ENCODE assay signal across 12 cellular contexts in the genomic region with DNA sequence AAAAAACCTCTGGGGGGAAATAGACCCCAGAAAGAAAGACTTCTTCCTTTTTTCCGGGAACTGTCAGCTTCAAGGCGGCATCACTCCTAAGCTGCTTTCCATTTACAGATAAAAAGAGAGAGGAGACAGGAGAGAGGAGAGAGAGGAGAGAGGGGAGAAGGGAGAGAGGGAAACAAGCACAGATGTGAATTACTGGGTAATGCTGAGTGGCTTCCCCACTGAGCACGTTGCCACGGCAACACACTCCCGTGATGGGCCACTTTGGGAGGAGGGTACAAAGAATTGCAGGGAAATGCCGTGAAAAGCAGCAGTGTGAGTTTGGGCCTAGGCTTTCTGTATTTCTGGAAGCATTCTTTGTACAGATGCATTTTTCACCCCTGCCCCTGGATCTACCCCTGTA.
DNase-seq lines count a peak whose midpoint lies in the region; ATAC-seq and TF ChIP-seq lines count a peak whose summit lies in the region.
"Had no signal": no experiment of that assay in that cellular context is flagged by ENCODE, and none has a peak within 500 bp of the region (broad histone marks: within the 10 kb centered on the region; RNA-seq: fewer than 3 reads in every experiment).

No MANE protein-coding gene starts in this region.

- TF ChIP-seq POLR2A in testis (IDR thresholded peaks at IDR 0.05) = no peak

- no peaks in the 10 kb centered on the region for H3K27me3 Mint-ChIP-seq in progenitor cell of endocrine pancreas

- 83 to 86% methylated on average over 6 of the region's 6 CpGs for WGBS in testis, 2 donors

- H3K4me3 ChIP-seq in choroid plexus epithelial cell (ENCODE audit: low read depth, low read length) (no peak overlapping the region), testis (no peak overlapping the region)
- H3K4me3 ChIP-seq: tibial artery had no signal

- H3K27ac Mint-ChIP-seq in progenitor cell of endocrine pancreas = peak overlapping the region; percentile 62

- TF ChIP-seq CTCF in choroid plexus epithelial cell (conservative IDR thresholded peaks at IDR 0.05; ENCODE audit: low read depth, low read length) (no peak), progenitor cell of endocrine pancreas (IDR thresholded peaks at IDR 0.05; ENCODE audit: unreplicated experiment) (no peak), testis (IDR thresholded peaks at IDR 0.05) (no peak)

- peak; percentile 32 for DNase-seq in NCI-H2107 treated with DMSO at 0.1 percent for 48 hours (lab: John Stamatoyannopoulos, UW; ENCODE audit: unreplicated experiment)
- no peak for DNase-seq in NCI-H2107 (lab: John Stamatoyannopoulos, UW)
- peak; percentile 26 for DNase-seq in NCI-H187 treated with DMSO at 0.1 percent for 48 hours (lab: John Stamatoyannopoulos, UW)
- DNase-seq in choroid plexus epithelial cell (ENCODE audit: low read depth) = peak; percentile 31
- no peak for DNase-seq in progenitor cell of endocrine pancreas (ENCODE audit: low spot score, unreplicated experiment)
- no peak for DNase-seq in epidermal melanocyte (ENCODE audit: insufficient read length, low spot score)
- DNase-seq in testis = no peak
- DNase-seq: Calu3, MV-4-11 had no signal

- no peak overlapping the region for H3K4me3 Mint-ChIP-seq in progenitor cell of endocrine pancreas (ENCODE audit: low read depth)

- no peaks in the 10 kb centered on the region for H3K36me3 ChIP-seq in testis (ENCODE audit: low read depth, missing control alignments)
- H3K36me3 ChIP-seq: tibial artery had no signal

- H3K9me3 ChIP-seq in testis = no peaks in the 10 kb centered on the region
- H3K9me3 ChIP-seq: tibial artery had no signal

- H3K9me3 Mint-ChIP-seq in progenitor cell of endocrine pancreas (ENCODE audit: low read depth) = no peaks in the 10 kb centered on the region
- H3K9me3 Mint-ChIP-seq: activated naive CD4-positive, alpha-beta T cell treated with anti-CD3 and anti-CD28 coated beads, Interleukin-2, amount 50 U/mL, for 72 hours had no signal

- intact Hi-C loops in testis (cut with DNase I; ENCODE audit: low total_unique reads) = no loop called here

- H3K36me3 Mint-ChIP-seq in progenitor cell of endocrine pancreas (ENCODE audit: insufficient read depth) = no peaks in the 10 kb centered on the region
- H3K36me3 Mint-ChIP-seq: activated naive CD4-positive, alpha-beta T cell treated with anti-CD3 and anti-CD28 coated beads, Interleukin-2, amount 50 U/mL, for 72 hours had no signal

- no peak overlapping the region for H3K27ac ChIP-seq in testis
- H3K27ac ChIP-seq: tibial artery had no signal

- no peaks in the 10 kb centered on the region for H3K27me3 ChIP-seq in testis
- H3K27me3 ChIP-seq: tibial artery had no signal

- H3K4me1 ChIP-seq in testis = no peaks in the 10 kb centered on the region
- H3K4me1 ChIP-seq: tibial artery had no signal

- no peak for ATAC-seq in HG02870 (IDR thresholded peaks at IDR 0.05; ENCODE audit: unreplicated experiment)
- ATAC-seq: activated naive CD4-positive, alpha-beta T cell treated with anti-CD3 and anti-CD28 coated beads, Interleukin-2, amount 50 U/mL, for 72 hours had no signal

- H3K4me1 Mint-ChIP-seq in progenitor cell of endocrine pancreas (ENCODE audit: low read depth) = peaks cover 6% of the 10 kb centered on the region

Comparison
In these comparisons a context has a peak if more than half of its experiments do, and no peak if none do; other contexts are left out.
1. DNase-seq: peak in NCI-H2107 treated with DMSO at 0.1 percent for 48 hours (single experiment), NCI-H187 treated with DMSO at 0.1 percent for 48 hours (single experiment) and choroid plexus epithelial cell (single experiment); none in NCI-H2107 (single experiment), progenitor cell of endocrine pancreas (single experiment), epidermal melanocyte (single experiment) and testis (single experiment).